ENCODE assay signal across 8 cellular contexts in genomic region chr12:120229583-120230325, GRCh38. TPM values are rescaled to one million over a fixed set of nuclear protein-coding genes. Genes with fewer than 3 reads are reported as not detected.
DNase-seq lines count a peak whose midpoint lies in the region; ATAC-seq, FAIRE-seq and TF ChIP-seq lines count a peak whose summit lies in the region.

No MANE protein-coding gene starts in this region.

- H3K36me3 ChIP-seq in SJSA1 (peaks cover 47% of the 10 kb centered on the region), esophagus muscularis mucosa (peaks cover 0 to 14% (median 11%) of the 10 kb centered on the region in 4 donors), pancreas (no peaks in the 10 kb centered on the region)

- H3K27me3 ChIP-seq in SJSA1 (replicated peaks) (no peaks in the 10 kb centered on the region), esophagus muscularis mucosa (no peaks in the 10 kb centered on the region), pancreas (no peaks in the 10 kb centered on the region)

- ATAC-seq in pancreas (no peak), HG03457 (IDR thresholded peaks at IDR 0.05; ENCODE audit: unreplicated experiment) (no peak), GM19455 (IDR thresholded peaks at IDR 0.05; ENCODE audit: unreplicated experiment) (no peak)

- no peak for TF ChIP-seq CTCF in esophagus muscularis mucosa (IDR thresholded peaks at IDR 0.05)
- no peak for TF ChIP-seq CTCF in pancreas (IDR thresholded peaks at IDR 0.05)

- intact Hi-C loops in esophagus muscularis mucosa (cut with DNase I) (loop anchor here (2.0 kb wide), 1 partner anchor 61 kb away; the partner anchor contains the start of gene RNU4-2), pancreas (cut with DNase I) (loop anchor here in 2 of 3 donors (5.0 kb wide), 1 partner anchor 33 kb away; no protein-coding TSS in a partner anchor)

- peak; percentile 93 for DNase-seq in ELF-1 (ENCODE audit: low read depth, low spot score)
- peak in 1 of 2 experiments; percentile 27 for DNase-seq in SJSA1 (ENCODE audit: low read depth in 1 of 2, low spot score in 2 of 2)
- no peak for DNase-seq in esophagus muscularis mucosa (ENCODE audit: extremely low spot score)
- peak in 2 of 6 donors; percentile 58 to 70 for DNase-seq in pancreas
- no peak for DNase-seq in stimulated activated naive CD4-positive, alpha-beta T cell treated with Interleukin-2 at 50 U/mL for 16 hours (lab: John Stamatoyannopoulos, UW)
- DNase-seq in NCI-H345 (lab: John Stamatoyannopoulos, UW) = no peak

- WGBS in esophagus muscularis mucosa = 42% methylated on average over 10 of the region's 11 CpGs
- WGBS in pancreas, 2 donors = 68 to 70% methylated on average over 11 of the region's 11 CpGs

- no peaks in the 10 kb centered on the region for H3K9me3 ChIP-seq in SJSA1 (replicated peaks)
- H3K9me3 ChIP-seq in esophagus muscularis mucosa = no peaks in the 10 kb centered on the region
- H3K9me3 ChIP-seq in pancreas = no peaks in the 10 kb centered on the region

- peaks cover 68% of the 10 kb centered on the region for H3K4me1 ChIP-seq in SJSA1 (replicated peaks)
- peaks cover 96 to 100% (median 98%) of the 10 kb centered on the region in 4 donors for H3K4me1 ChIP-seq in esophagus muscularis mucosa
- H3K4me1 ChIP-seq in pancreas = peaks cover 44 to 76% (median 52%) of the 10 kb centered on the region in 3 donors

- H3K4me3 ChIP-seq in SJSA1 (no peak overlapping the region), esophagus muscularis mucosa (peak overlapping the region; percentile 5 to 27 (median 16)), pancreas (no peak overlapping the region)

- FAIRE-seq in pancreas (lab: Jason Lieb, UNC) = no peak

- no peak for TF ChIP-seq EP300 in esophagus muscularis mucosa (IDR thresholded peaks at IDR 0.05)

- no peak for TF ChIP-seq POLR2A in esophagus muscularis mucosa (IDR thresholded peaks at IDR 0.05; ENCODE audit: low read depth)

- H3K27ac ChIP-seq in SJSA1 (peak overlapping the region; percentile 97), esophagus muscularis mucosa (replicated peaks in 1 of 4) (peak overlapping the region; percentile 86 to 95 (median 91)), pancreas (peak overlapping the region; percentile 12 to 90 (median 74))

RNA-seq across cellular contexts. Expression of gene RPLP0, which starts 28.8 kb away (rescaled TPM):
- total RNA-seq in SJSA1 (2014; rRNA removed; shearing (Covaris generic)) = 2,307 and 4,128 TPM in 2 replicates
- total RNA-seq in esophagus muscularis mucosa (1,000 to 10,000 TPM; 2,092 to 2,985 (median 2,271) TPM), pancreas (1,000 to 10,000 TPM; 1,016 to 2,628 (median 1,602) TPM)
- 1,000 to 10,000 TPM; 1,778 to 1,915 TPM for polyA plus RNA-seq in pancreas

RNA-seq across cellular contexts. Expression of gene GCN1, which starts 35.2 kb away (rescaled TPM):
- 41.0 and 47.4 TPM in 2 replicates for total RNA-seq in SJSA1 (2014; rRNA removed; shearing (Covaris generic))
- 10 to 100 TPM; 38.6 to 94.6 (median 49.3) TPM for total RNA-seq in esophagus muscularis mucosa
- total RNA-seq in pancreas = 10 to 100 TPM; 35.3 to 54.1 (median 40.4) TPM
- polyA plus RNA-seq in pancreas = 10 to 100 TPM; 18.9 to 32.4 TPM

RNA-seq across cellular contexts. Expression of gene PXN, which starts 35.8 kb away (rescaled TPM):
- total RNA-seq in SJSA1 (2014; rRNA removed; shearing (Covaris generic)) = 26.4 and 44.2 TPM in 2 replicates
- total RNA-seq in esophagus muscularis mucosa (10 to 100 TPM; 51.9 to 89.4 (median 71.9) TPM), pancreas (10 to 100 TPM; 20.9 to 37.5 (median 26.2) TPM)
- polyA plus RNA-seq in pancreas = 10 to 100 TPM; 45.4 to 59.0 TPM

Comparison
In these comparisons a context has a peak if more than half of its experiments do, and no peak if none do; other contexts are left out.
1. H3K4me3 ChIP-seq: peak in esophagus muscularis mucosa (4 of 4); none in SJSA1 (single experiment) and pancreas (0 of 4).
2. Peak in every context shown above with its lines, with median percentiles within 50 percentile points of each other: H3K27ac ChIP-seq.